Comparison of ENCODE assay signal across 13 cellular contexts in the genomic region with DNA sequence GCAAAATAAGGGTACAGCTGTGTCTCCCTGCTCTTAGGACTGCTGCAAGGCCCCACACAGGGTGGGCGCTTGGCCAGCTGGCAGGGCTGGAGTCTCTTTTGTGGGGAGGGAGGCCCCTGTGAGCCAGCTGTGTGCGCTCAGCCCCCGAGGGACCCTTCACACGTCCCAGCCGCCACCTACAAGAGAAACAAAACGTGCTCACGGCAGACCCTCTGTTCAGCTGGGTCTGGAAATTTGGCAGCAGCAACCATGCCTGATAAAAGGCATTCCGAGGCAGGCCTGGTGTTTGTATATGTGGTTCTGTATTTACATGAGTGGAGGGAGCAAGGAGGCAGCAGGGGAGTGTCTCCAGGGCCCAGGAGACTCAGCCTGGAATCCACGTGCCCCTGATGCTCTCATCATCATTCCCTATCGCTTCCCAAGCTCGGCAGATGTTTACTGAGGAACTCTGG. TPM values are rescaled to one million over a fixed set of nuclear protein-coding genes. Genes with fewer than 3 reads are reported as not detected.
DNase-seq lines count a peak whose midpoint lies in the region; ATAC-seq and TF ChIP-seq lines count a peak whose summit lies in the region.
"Had no signal": no experiment of that assay in that cellular context is flagged by ENCODE, and none has a peak within 500 bp of the region (broad histone marks: within the 10 kb centered on the region; RNA-seq: fewer than 3 reads in every experiment).

No MANE protein-coding gene starts in this region.

- TF ChIP-seq CTCF in osteocyte (IDR thresholded peaks at IDR 0.05), result no peak

- peak; percentile 71 for DNase-seq in D341Med (ENCODE audit: low spot score)
- DNase-seq in NCI-H2171 (lab: John Stamatoyannopoulos, UW), result peak; percentile 86
- peak; percentile 52 for DNase-seq in fibroblast of gingiva (ENCODE audit: low read depth)
- DNase-seq in osteocyte (ENCODE audit: extremely low spot score, unreplicated experiment), result no peak
- no peak for DNase-seq in epidermal melanocyte (ENCODE audit: insufficient read length, low spot score)
- no peak for DNase-seq in activated gamma-delta T cell treated with Interleukin-2 at 50 U/mL for 16 hours
- DNase-seq in NCI-H1930 (lab: John Stamatoyannopoulos, UW), result no peak
- DNase-seq: CD8-positive, alpha-beta T cell; stimulated activated CD4-positive, alpha-beta T cell treated with anti-CD3 and anti-CD28 coated beads, Interleukin-15, amount 100 ng/mL, for 24 hours; stimulated activated naive CD8-positive, alpha-beta T cell treated with anti-CD3 and anti-CD28 coated beads, Interleukin-15, Interleukin-2, amounts not matched to agents 100 U/mL and 50 U/mL, for 24 hours had no signal

- H3K4me3 Mint-ChIP-seq in osteocyte (ENCODE audit: unreplicated experiment), result no peak overlapping the region
- H3K4me3 Mint-ChIP-seq: CD8-positive, alpha-beta T cell had no signal

- H3K27me3 Mint-ChIP-seq in osteocyte (ENCODE audit: unreplicated experiment), result no peaks in the 10 kb centered on the region

- no peaks in the 10 kb centered on the region for H3K9me3 Mint-ChIP-seq in osteocyte (ENCODE audit: unreplicated experiment)
- H3K9me3 Mint-ChIP-seq: CD8-positive, alpha-beta T cell had no signal

- TF ChIP-seq POLR2A in GM18505 (IDR thresholded peaks at IDR 0.05; ENCODE audit: borderline replicate concordance, extremely low read depth, insufficient read depth, insufficient read length), result no peak

- peak overlapping the region; percentile 67 for H3K27ac Mint-ChIP-seq in osteocyte (ENCODE audit: unreplicated experiment)

- ATAC-seq in GM18505 (IDR thresholded peaks at IDR 0.05; ENCODE audit: unreplicated experiment), result no peak
- ATAC-seq: activated CD4-positive, CD25-positive, alpha-beta regulatory T cell treated with anti-CD3 and anti-CD28 coated beads, Interleukin-2, amount 50 U/mL, for 24 hours; CD8-positive, alpha-beta T cell; stimulated activated naive CD8-positive, alpha-beta T cell treated with anti-CD3 and anti-CD28 coated beads, Interleukin-15, Interleukin-2, amounts not matched to agents 100 U/mL and 50 U/mL, for 24 hours had no signal

- peaks cover 14% of the 10 kb centered on the region for H3K4me1 Mint-ChIP-seq in osteocyte (ENCODE audit: unreplicated experiment)

- H3K36me3 Mint-ChIP-seq in osteocyte (ENCODE audit: unreplicated experiment), result no peaks in the 10 kb centered on the region

RNA-seq across cellular contexts. Expression of a gene that starts 49.7 kb away (rescaled TPM):
- 24.0 and 25.7 TPM in 2 replicates for total RNA-seq in osteocyte

RNA-seq across cellular contexts. Expression of a gene that starts 57.9 kb away (rescaled TPM):
- 0.13 and 0.57 TPM in 2 replicates for total RNA-seq in osteocyte
- total RNA-seq: CD8-positive, alpha-beta T cell; HT1080 had no signal

Comparison
In these comparisons a context has a peak if more than half of its experiments do, and no peak if none do; other contexts are left out.
1. DNase-seq: peak in D341Med (single experiment), NCI-H2171 (single experiment) and fibroblast of gingiva (single experiment); none in osteocyte (single experiment), epidermal melanocyte (single experiment), activated gamma-delta T cell treated with Interleukin-2 at 50 U/mL for 16 hours (single experiment) and NCI-H1930 (0 of 2).